In genomic region chr11:66323684-66324083, GRCh38 we compare ENCODE assay signal across 1 cellular context.
TF ChIP-seq lines count a peak whose summit lies in the region.

No MANE protein-coding gene starts in this region.

TF ChIP-seq in K562, 482 proteins besides CTCF, POLR2A, EP300 and RAD21:
- peak; percentile 24; the same call in 1 of the 2 replicates for TF ChIP-seq EGR1 (conservative IDR thresholded peaks at IDR 0.05)
- TF ChIP-seq ZFP1 (CRISPR knock-in tag; IDR thresholded peaks at IDR 0.05): no peak
